Comparison of ENCODE assay signal across 1 cellular context in genomic region chr6:57207872-57208271, GRCh38.
TF ChIP-seq lines count a peak whose summit lies in the region.

No MANE protein-coding gene starts in this region.

TF ChIP-seq in K562, 482 proteins besides CTCF, POLR2A, EP300 and RAD21:
- TF ChIP-seq MTF1 (CRISPR knock-in tag; IDR thresholded peaks at IDR 0.05; ENCODE audit: borderline replicate concordance) = no peak
- TF ChIP-seq ETV1 (tag; conservative IDR thresholded peaks at IDR 0.05; ENCODE audit: low read depth) = 0 out of 2 replicates have a peak, but pooled peaks have one; percentile 15
- peak; percentile 35; the same call in 1 of the 2 replicates for TF ChIP-seq ARID1B (IDR thresholded peaks at IDR 0.05)
- peak; percentile 27; the same call in 1 of the 2 replicates for TF ChIP-seq EP400 (IDR thresholded peaks at IDR 0.05)
